ENCODE assay signal across 17 cellular contexts in genomic region chr3:52346623-52347530, GRCh38. TPM values are rescaled to one million over a fixed set of nuclear protein-coding genes. Genes with fewer than 3 reads are reported as not detected.
DNase-seq lines count a peak whose midpoint lies in the region; ATAC-seq, FAIRE-seq and TF ChIP-seq lines count a peak whose summit lies in the region.
"Had no signal": no experiment of that assay in that cellular context is flagged by ENCODE, and none has a peak within 500 bp of the region (broad histone marks: within the 10 kb centered on the region; RNA-seq: fewer than 3 reads in every experiment).

No MANE protein-coding gene starts in this region.

- CTCF ChIA-PET in GM10248 (lab: Yijun Ruan, JAX) = interaction anchor here (1.0 to 5.2 kb wide), 4 partner anchors 9 to 126 kb away, joined by 3 to 27 read pairs (median 8); no protein-coding TSS in a partner anchor

- H3K27me3 ChIP-seq in bronchial epithelial cell (ENCODE audit: control insufficient read depth, insufficient read depth, low read length) (no peaks in the 10 kb centered on the region), aorta (ENCODE audit: control insufficient read depth in 1 of 2, insufficient read depth in 2 of 2, low read length in 1 of 2) (no peaks in the 10 kb centered on the region)
- H3K27me3 ChIP-seq: upper lobe of right lung had no signal

- H3K4me1 ChIP-seq in aorta (ENCODE audit: control insufficient read depth in 1 of 2, insufficient read depth in 2 of 2, low read length in 2 of 2) = no peaks in the 10 kb centered on the region
- H3K4me1 ChIP-seq: upper lobe of right lung had no signal

- ATAC-seq in Right ventricle myocardium inferior = peak; percentile 71
- peak; percentile 68 to 81 for ATAC-seq in left cardiac atrium
- peak; percentile 50 for ATAC-seq in aorta (ENCODE audit: low FRiP score)
- ATAC-seq: activated naive CD8-positive, alpha-beta T cell treated with anti-CD3 and anti-CD28 coated beads, Interleukin-2, amount 50 U/mL, for 24 hours; upper lobe of right lung; WTC11 had no signal

- DNase-seq in Right ventricle myocardium inferior (ENCODE audit: missing footprints) = no peak
- DNase-seq in cardiac septum (ENCODE audit: low spot score) = no peak
- peak; percentile 37 for DNase-seq in bronchial epithelial cell (ENCODE audit: low read depth)
- DNase-seq in left cardiac atrium = no peak
- peak in 1 of 2 donors; percentile 74 for DNase-seq in aorta
- DNase-seq in GM10248 (ENCODE audit: extremely low spot score) = no peak
- no peak for DNase-seq in T-helper 2 cell
- DNase-seq in DMS 273 treated with DMSO at 0.1 percent for 48 hours (lab: John Stamatoyannopoulos, UW) = no peak
- DNase-seq: activated naive CD8-positive, alpha-beta T cell treated with anti-CD3 and anti-CD28 coated beads, Interleukin-2, amount 50 U/mL, for 24 hours; KG1; mesenchymal stem cell; NCI-H187 treated with DMSO at 0.1 percent for 48 hours; nucleus accumbens; upper lobe of right lung had no signal

- POLR2A ChIA-PET in GM10248 (lab: Yijun Ruan, JAX) = no interaction called here

- peak; percentile 83 for FAIRE-seq in bronchial epithelial cell (lab: Jason Lieb, UNC)
- FAIRE-seq: A204.1 had no signal

- whole genome bisulfite sequencing in aorta, 2 donors = 57 to 61% methylated on average over 16 of the region's 16 CpGs

- H3K9me3 ChIP-seq in aorta (ENCODE audit: control insufficient read depth, low read length) = no peaks in the 10 kb centered on the region
- H3K9me3 ChIP-seq: upper lobe of right lung had no signal

- H3K4me3 ChIP-seq in bronchial epithelial cell (ENCODE audit: low read depth, low read length) (no peak overlapping the region), aorta (ENCODE audit: low read length in 2 of 2) (no peak overlapping the region)
- H3K4me3 ChIP-seq: SK-N-MC, upper lobe of right lung had no signal

- peak overlapping the region in 1 of 2 donors; percentile 65 for H3K27ac ChIP-seq in aorta (ENCODE audit: low read depth in 1 of 2, low read length in 2 of 2)
- H3K27ac ChIP-seq: SK-N-MC, upper lobe of right lung had no signal

- no peak for TF ChIP-seq CTCF in bronchial epithelial cell (IDR thresholded peaks at IDR 0.05; ENCODE audit: insufficient read depth, low read length, severe bottlenecking)
- TF ChIP-seq CTCF in GM10248 (IDR thresholded peaks at IDR 0.05; ENCODE audit: control extremely low read depth, extremely low read depth, low read depth, missing control alignments) = no peak

- intact Hi-C loops in Right ventricle myocardium inferior (cut with DNase I) = no loop called here
- intact Hi-C loops in cardiac septum (cut with DNase I) = no loop called here
- intact Hi-C loops in left cardiac atrium (cut with DNase I) = loop anchor here in 1 of 2 donors (5.0 kb wide), 1 partner anchor 125 kb away; no protein-coding TSS in a partner anchor
- intact Hi-C loops in aorta (cut with DNase I) = loop anchor here (5.0 to 10.0 kb wide), 2 partner anchors 50 to 342 kb away; no protein-coding TSS in a partner anchor

- H3K36me3 ChIP-seq in bronchial epithelial cell (ENCODE audit: control insufficient read depth, insufficient read depth, low read length) (no peaks in the 10 kb centered on the region), aorta (ENCODE audit: control insufficient read depth in 1 of 2, insufficient read depth in 2 of 2, low read length in 1 of 2) (no peaks in the 10 kb centered on the region)

RNA-seq across cellular contexts. Expression of gene DNAH1, which starts 30.8 kb away (rescaled TPM):
- 2.2 TPM for total RNA-seq in Right ventricle myocardium inferior
- 4.2 TPM for total RNA-seq in cardiac septum
- 0.79 and 1.2 TPM in 2 replicates for total RNA-seq in bronchial epithelial cell
- 1 to 10 TPM; 3.3 to 4.4 TPM for total RNA-seq in left cardiac atrium
- total RNA-seq in aorta = 10 to 100 TPM; 10.3 to 24.1 TPM
- polyA plus RNA-seq in aorta = 10 to 100 TPM in 1 of 2 donors, under 1 TPM in 1; 0.88 to 11.3 TPM

RNA-seq across cellular contexts. Expression of gene GLYCTK, which starts 59.2 kb away (rescaled TPM):
- total RNA-seq in Right ventricle myocardium inferior (5.2 TPM), cardiac septum (6.4 TPM), bronchial epithelial cell (9.2 and 10.8 TPM in 2 replicates), left cardiac atrium (10 to 100 TPM; 10.4 to 13.5 TPM), aorta (10 to 100 TPM in 1 of 2 donors, 1 to 10 TPM in 1; 9.7 to 13.9 TPM)
- polyA plus RNA-seq in aorta = 10 to 100 TPM in 1 of 2 donors, 1 to 10 TPM in 1; 9.9 to 15.6 TPM

Comparison
In these comparisons a context has a peak if more than half of its experiments do, and no peak if none do; other contexts are left out.
1. intact Hi-C loops: an anchor here in aorta (5.0 to 10.0 kb wide); none called in Right ventricle myocardium inferior and cardiac septum.